1 cellular context compared by ENCODE assay signal in genomic region chr10:67603086-67603485, GRCh38.
TF ChIP-seq lines count a peak whose summit lies in the region.

No MANE protein-coding gene starts in this region.

TF ChIP-seq in IMR-90, 13 proteins besides CTCF, POLR2A, EP300 and RAD21 (continued from another document):
- TF ChIP-seq SMC3 (IDR thresholded peaks at IDR 0.05; ENCODE audit: low read depth, low read length) (no peak), MAZ (IDR thresholded peaks at IDR 0.05; ENCODE audit: borderline replicate concordance, low read depth, low read length) (no peak), BHLHE40 (IDR thresholded peaks at IDR 0.05; ENCODE audit: low read depth, low read length) (no peak)
